In genomic region chr2:173038288-173038687, GRCh38 we compare ENCODE assay signal across 8 cellular contexts. TPM values are rescaled to one million over a fixed set of nuclear protein-coding genes. Genes with fewer than 3 reads are reported as not detected.
DNase-seq lines count a peak whose midpoint lies in the region; ATAC-seq, FAIRE-seq and TF ChIP-seq lines count a peak whose summit lies in the region.
"Not testable (repeated sequence)": the region's sequence is repeated elsewhere in the genome, so short reads cannot be mapped to it uniquely, and the experiment has no call there.

No MANE protein-coding gene starts in this region.

- not testable (repeated sequence) for H3K4me2 ChIP-seq in A549; HepG2 (ENCODE audit: low read depth, low read length)

- not testable (repeated sequence) for H3K4me1 ChIP-seq in A549
- peaks cover 36% of the 10 kb centered on the region for H3K4me1 ChIP-seq in Panc1 (ENCODE audit: control insufficient read depth, insufficient read depth, low read length)
- peaks cover 0 to 33% (median 16%) of the 10 kb centered on the region in 12 donors for H3K4me1 ChIP-seq in heart left ventricle
- H3K4me1 ChIP-seq in left ventricle myocardium inferior: peaks cover 48% of the 10 kb centered on the region
- peaks cover 14% of the 10 kb centered on the region for H3K4me1 ChIP-seq in HepG2 (ENCODE audit: insufficient read depth, low read length)
- H3K4me1 ChIP-seq in gastrocnemius medialis: peaks cover 47 to 54% of the 10 kb centered on the region in 2 donors

- not testable (repeated sequence) for TF ChIP-seq CTCF in A549 (IDR thresholded peaks at IDR 0.05); Panc1 (IDR thresholded peaks at IDR 0.05); WERI-Rb-1 (IDR thresholded peaks at IDR 0.05; ENCODE audit: low read depth, low read length); heart left ventricle (IDR thresholded peaks at IDR 0.05); left ventricle myocardium inferior (IDR thresholded peaks at IDR 0.05; ENCODE audit: borderline replicate concordance); HepG2 (CRISPR knock-in tag; IDR thresholded peaks at IDR 0.05); gastrocnemius medialis (IDR thresholded peaks at IDR 0.05 in 4 of 5, conservative IDR thresholded peaks at IDR 0.05 in 1 of 5)

- BruUV-seq in Panc1 (replicated peaks; lab: Mats Ljungman, UMichigan); HepG2 (replicated peaks; lab: Mats Ljungman, UMichigan): not testable (repeated sequence)

- H3K27ac ChIP-seq in A549 (peak overlapping the region; percentile 21; a peak in 1 of 6 replicates), Panc1 (ENCODE audit: low read length) (peak overlapping the region; percentile 87), WERI-Rb-1 (peak overlapping the region; percentile 43), heart left ventricle (peak overlapping the region in 8 of 12 donors; percentile 44 to 88 (median 66)), left ventricle myocardium inferior (replicated peaks) (peak overlapping the region; percentile 82), gastrocnemius medialis (peak overlapping the region; percentile 79 to 94 (median 90))
- H3K27ac ChIP-seq in HepG2 (ENCODE audit: extremely low read length, insufficient read depth, low read length): not testable (repeated sequence)

- in situ Hi-C loops in Panc1 (cut with HindIII; ENCODE audit: low pct_unique_long_range_greater_than_20kb, low sequenced_read_pairs); HepG2 (cut with HindIII; ENCODE audit: extremely low pct_ligation_motif_present, low pct_unique_long_range_greater_than_20kb): not testable (repeated sequence)
- in situ Hi-C loops in gastrocnemius medialis (cut with MboI; ENCODE audit: low sequenced_read_pairs in 4 of 4): loop anchor here in 1 of 4 donors (25.0 kb wide), 1 partner anchor 974 kb away; no protein-coding TSS in a partner anchor

- H3K79me2 ChIP-seq in HepG2 (ENCODE audit: insufficient read depth, low read length): not testable (repeated sequence)

- 83% methylated on average over 3 of the region's 3 CpGs for WGBS in A549 (ENCODE audit: missing lambda C conversion rate)
- 73 to 79% (median 77%) methylated on average over 3 of the region's 3 CpGs for WGBS in heart left ventricle, 4 donors
- 5% methylated on average over 3 of the region's 3 CpGs for WGBS in HepG2 (ENCODE audit: low lambda C conversion rate)

- not testable (repeated sequence) for FAIRE-seq in A549 (lab: Jason Lieb, UNC)
- FAIRE-seq in endometrium (lab: Jason Lieb, UNC): peak; percentile 50
- peak; percentile 61 for FAIRE-seq in HepG2 (lab: Jason Lieb, UNC)

- intact Hi-C loops in Panc1 (cut with micrococcal nuclease; ENCODE audit: unreplicated experiment); left ventricle myocardium inferior (cut with micrococcal nuclease); HepG2 (cut with micrococcal nuclease; ENCODE audit: unreplicated experiment): not testable (repeated sequence)
- intact Hi-C loops in heart left ventricle (cut with DNase I): loop anchor here in 2 of 10 donors (5.0 kb wide), 1 partner anchor 34 kb away; no protein-coding TSS in a partner anchor
- intact Hi-C loops in gastrocnemius medialis (cut with DNase I; ENCODE audit: low total_unique reads): loop anchor here (5.0 kb wide), 1 partner anchor 119 kb away; no protein-coding TSS in a partner anchor

- not testable (repeated sequence) for H3K27me3 ChIP-seq in Panc1 (ENCODE audit: control insufficient read depth, insufficient read depth, low read length); WERI-Rb-1 (ENCODE audit: insufficient read depth, low read depth, severe bottlenecking); heart left ventricle; left ventricle myocardium inferior (ENCODE audit: low read depth); HepG2 (ENCODE audit: control insufficient read depth in 1 of 2, insufficient read depth in 2 of 2, low read length in 2 of 2); gastrocnemius medialis

- TF ChIP-seq RAD21 in A549 (conservative IDR thresholded peaks at IDR 0.05 in 1 of 2, IDR thresholded peaks at IDR 0.05 in 1 of 2); HepG2 (CRISPR knock-in tag; IDR thresholded peaks at IDR 0.05): not testable (repeated sequence)

- H3K4me3 ChIP-seq in A549; Panc1 (ENCODE audit: low read depth in 2 of 2, low read length in 2 of 2); WERI-Rb-1 (ENCODE audit: low read depth, low read length); heart left ventricle; left ventricle myocardium inferior; HepG2 (replicated peaks in 1 of 3; ENCODE audit: insufficient read depth in 1 of 3, low read depth in 2 of 3, low read length in 3 of 3); gastrocnemius medialis: not testable (repeated sequence)

- not testable (repeated sequence) for TF ChIP-seq EP300 in A549 (IDR thresholded peaks at IDR 0.05); HepG2 (IDR thresholded peaks at IDR 0.05; ENCODE audit: low read depth in 2 of 2, low read length in 2 of 2); HepG2 (CRISPR knock-in tag; IDR thresholded peaks at IDR 0.05; ENCODE audit: borderline replicate concordance)

- not testable (repeated sequence) for ATAC-seq in A549, heart left ventricle, gastrocnemius medialis
- ATAC-seq in Panc1 (peak; percentile 35), HepG2 (peak; percentile 61)

- DNase-seq in A549 (ENCODE audit: low read depth in 1 of 2, low spot score in 1 of 2); Panc1 (ENCODE audit: low read depth, low spot score); WERI-Rb-1; heart left ventricle; left ventricle myocardium inferior; gastrocnemius medialis: not testable (repeated sequence)
- DNase-seq in HepG2 (ENCODE audit: low spot score): peak; percentile 67

- not testable (repeated sequence) for H4K20me1 ChIP-seq in HepG2 (ENCODE audit: insufficient read depth, low read length)

- CTCF ChIA-PET in A549 (lab: Yijun Ruan, JAX): interaction anchor here (0.9 to 4.0 kb wide), 3 partner anchors 10 to 172 kb away, joined by 3 to 28 read pairs (median 5); no protein-coding TSS in a partner anchor
- CTCF ChIA-PET in Panc1 (lab: Charles Lee); HepG2 (lab: Yijun Ruan, JAX; ENCODE audit: low intra/inter-chr PET ratio, low total read pairs): not testable (repeated sequence)

- TF ChIP-seq POLR2A in A549 (IDR thresholded peaks at IDR 0.05; ENCODE audit: low read length); heart left ventricle (IDR thresholded peaks at IDR 0.05); HepG2 (IDR thresholded peaks at IDR 0.05; ENCODE audit: insufficient read depth in 1 of 2, low read depth in 2 of 2, low read length in 2 of 2); gastrocnemius medialis (IDR thresholded peaks at IDR 0.05): not testable (repeated sequence)

- POLR2A ChIA-PET in A549 (lab: Yijun Ruan, JAX); Panc1 (lab: Charles Lee): not testable (repeated sequence)
- POLR2A ChIA-PET in HepG2 (lab: Yijun Ruan, JAX): interaction anchor here (1.4 kb wide), 1 partner anchor 11 kb away, joined by 7 read pairs; no protein-coding TSS in a partner anchor

- H3K9me3 ChIP-seq in A549; Panc1 (ENCODE audit: control insufficient read depth, insufficient read depth, low read depth, low read length); WERI-Rb-1 (ENCODE audit: severe bottlenecking); heart left ventricle; left ventricle myocardium inferior (replicated peaks); HepG2 (ENCODE audit: low read length); gastrocnemius medialis: not testable (repeated sequence)

- not testable (repeated sequence) for H3K9ac ChIP-seq in HepG2 (ENCODE audit: insufficient read depth, low read depth, low read length)

- not testable (repeated sequence) for H2AFZ ChIP-seq in HepG2 (ENCODE audit: low read length)

- H3K36me3 ChIP-seq in Panc1 (ENCODE audit: control insufficient read depth, insufficient read depth, low read length); WERI-Rb-1; heart left ventricle; left ventricle myocardium inferior; HepG2 (replicated peaks in 1 of 2; ENCODE audit: control insufficient read depth in 1 of 2, insufficient read depth in 2 of 2, low read length in 2 of 2); gastrocnemius medialis: not testable (repeated sequence)

RNA-seq across cellular contexts. Expression of gene MAP3K20, which starts 37.4 kb away (rescaled TPM):
- 76.7 and 80.7 TPM in 2 replicates for polyA plus RNA-seq in A549 (2011; rRNA removed)
- polyA plus RNA-seq in A549 (2012; cell fraction: cytosol; rRNA removed): 13.8 and 14.9 TPM in 2 replicates
- polyA plus RNA-seq in A549 (2012; cell fraction: nucleus; rRNA removed): 6.8 and 8.7 TPM in 2 replicates
- polyA plus RNA-seq in A549 (2017; fragmentation: RNase III; extraction: RNeasy Plus Mini Kit Qiagen cat#74134 plus additional on column Dnase treatment): 34.1 to 34.7 TPM (median 34.2 TPM) in 3 replicates
- 52.0 and 55.0 TPM in 2 replicates for polyA minus RNA-seq in A549 (2011; rRNA and poly(A)+ RNA removed)
- 121 TPM for total RNA-seq in Panc1 (2021; ENCODE audit: unreplicated experiment)
- 60.5 TPM for polyA plus RNA-seq in Panc1 (2012; ENCODE audit: insufficient read length)
- 100 to 1,000 TPM; 275 to 487 (median 451) TPM for total RNA-seq in heart left ventricle
- polyA plus RNA-seq in heart left ventricle: 100 to 1,000 TPM in 1 of 2 donors, 10 to 100 TPM in 1; 98.6 to 175 TPM
- 466 TPM for total RNA-seq in left ventricle myocardium inferior
- 13.5 and 19.8 TPM in 2 replicates for total RNA-seq in HepG2 (2016; rRNA removed; fragmentation: Illumina TruSeq; extraction: Trizol)
- total RNA-seq in HepG2 (2016; cell fraction: cytosol; rRNA removed; fragmentation: Illumina TruSeq; extraction: Trizol; ENCODE audit: low read depth): 0.91 and 0.97 TPM in 2 replicates
- 12.6 and 19.5 TPM in 2 replicates for total RNA-seq in HepG2 (2016; cell fraction: insoluble cytoplasmic fraction; rRNA removed; fragmentation: Illumina TruSeq; extraction: Trizol)
- 5.3 and 5.9 TPM in 2 replicates for total RNA-seq in HepG2 (2016; cell fraction: membrane; rRNA removed; fragmentation: Illumina TruSeq; extraction: Trizol)
- 9.5 and 10.6 TPM in 2 replicates for total RNA-seq in HepG2 (2016; cell fraction: nucleus; rRNA removed; fragmentation: Illumina TruSeq; extraction: Trizol)
- 3.8 and 5.2 TPM in 2 replicates for polyA plus RNA-seq in HepG2 (2011; rRNA removed)
- polyA plus RNA-seq in HepG2 (2011; cell fraction: cytosol; rRNA removed): 3.0 and 4.0 TPM in 2 replicates
- polyA plus RNA-seq in HepG2 (2011; cell fraction: nucleus; rRNA removed): 2.1 TPM in 2 replicates
- polyA plus RNA-seq in HepG2 (2012): 4.8 and 7.8 TPM in 2 replicates
- polyA plus RNA-seq in HepG2 (2016; cell fraction: cytosol; fragmentation: Illumina TruSeq; extraction: Trizol; ENCODE audit: low read depth): 0.62 and 0.82 TPM in 2 replicates
- polyA plus RNA-seq in HepG2 (2016; cell fraction: insoluble cytoplasmic fraction; fragmentation: Illumina TruSeq; extraction: Trizol; ENCODE audit: low read depth): 13.4 and 14.4 TPM in 2 replicates
- 2.1 and 2.3 TPM in 2 replicates for polyA plus RNA-seq in HepG2 (2016; cell fraction: membrane; fragmentation: Illumina TruSeq; extraction: Trizol; ENCODE audit: low read depth)
- 6.9 and 7.5 TPM in 2 replicates for polyA plus RNA-seq in HepG2 (2016; cell fraction: nucleus; fragmentation: Illumina TruSeq; extraction: Trizol; ENCODE audit: insufficient read depth, low read depth)
- 6.7 and 16.9 TPM in 2 replicates for polyA minus RNA-seq in HepG2 (2011; rRNA and poly(A)+ RNA removed; ENCODE audit: low replicate concordance)
- polyA minus RNA-seq in HepG2 (2011; cell fraction: cytosol; rRNA and poly(A)+ RNA removed): 7.5 and 13.8 TPM in 2 replicates
- polyA minus RNA-seq in HepG2 (2011; cell fraction: nucleus; rRNA and poly(A)+ RNA removed): 12.4 and 13.6 TPM in 2 replicates
- 100 to 1,000 TPM; 225 to 517 (median 280) TPM for total RNA-seq in gastrocnemius medialis
